In the genomic region with DNA sequence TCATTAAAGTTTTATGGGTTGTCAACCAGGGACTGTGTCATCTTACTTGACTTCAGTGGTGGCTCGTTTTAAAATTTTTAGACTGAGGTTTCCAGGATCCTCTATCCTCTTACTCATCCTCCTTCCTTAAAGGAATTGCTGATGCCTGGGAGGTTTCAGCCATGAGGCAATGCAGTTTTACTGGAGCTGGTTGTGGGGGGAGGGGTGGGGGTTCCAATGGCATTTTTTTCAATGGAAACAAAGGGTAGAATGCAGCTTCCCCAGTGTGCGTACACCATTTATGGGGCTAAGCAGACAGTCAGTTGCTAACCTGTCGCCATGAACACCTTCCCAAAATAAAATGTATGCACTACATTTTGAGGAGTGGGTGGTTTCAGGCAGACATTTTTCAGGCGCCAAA, we compare ENCODE assay signal across 23 cellular contexts.
DNase-seq lines count a peak whose midpoint lies in the region; ATAC-seq, FAIRE-seq and TF ChIP-seq lines count a peak whose summit lies in the region.
"Had no signal": no experiment of that assay in that cellular context is flagged by ENCODE, and none has a peak within 500 bp of the region (broad histone marks: within the 10 kb centered on the region; RNA-seq: fewer than 3 reads in every experiment).

No MANE protein-coding gene starts in this region.

- peak overlapping the region; percentile 77 for H2AFZ ChIP-seq in H9 (ENCODE audit: low read length)
- H2AFZ ChIP-seq in K562 (ENCODE audit: low read depth, low read length) = no peak overlapping the region

- no peak overlapping the region for H3K56ac ChIP-seq in H9 (ENCODE audit: insufficient read length, low read depth, low read length)

- WGBS in H9 (ENCODE audit: extremely low coverage, insufficient read length, low lambda C conversion rate) = no CpG with 5 or more reads among the region's 4 CpGs
- WGBS in K562 (ENCODE audit: insufficient coverage, low coverage, missing lambda C conversion rate) = 0% methylated on average over 4 of the region's 4 CpGs

- peak overlapping the region; percentile 78; the same call in 1 of the 2 replicates for H3K14ac ChIP-seq in H9 (ENCODE audit: insufficient read depth, low read length)

- H3K27ac ChIP-seq in H9 (ENCODE audit: insufficient read length, low read depth, low read length) (peak overlapping the region; percentile 44), K562 (ENCODE audit: extremely low read depth, low read depth, low read length) (no peak overlapping the region), substantia nigra (ENCODE audit: low read depth, low read length, poor library complexity, severe bottlenecking) (no peak overlapping the region)
- no peak overlapping the region for H3K27ac ChIP-seq in CD8-positive, alpha-beta memory T cell (ENCODE audit: low read depth, low read length)
- H3K27ac ChIP-seq: A549, ascending aorta, C4-2B, heart right ventricle, VCaP had no signal

- H3K27me3 Mint-ChIP-seq in H9 (ENCODE audit: low read depth) = no peaks in the 10 kb centered on the region
- peaks cover 5% of the 10 kb centered on the region for H3K27me3 Mint-ChIP-seq in activated T-helper 2 cell treated with anti-CD3 and anti-CD28 coated beads, Interferon-gamma antibody, Interleukin-2, Interleukin-4, amounts not matched to agents 10 μg/mL and 5 μg/mL and 100 μg/mL, durations not matched to agents 14 hours and 24 hours and 36 hours (ENCODE audit: low read depth)
- H3K27me3 Mint-ChIP-seq in CD8-positive, alpha-beta memory T cell = peaks cover 8 to 16% of the 10 kb centered on the region in 2 donors
- H3K27me3 Mint-ChIP-seq: progenitor cell of endocrine pancreas had no signal

- intact Hi-C loops in K562 (cut with micrococcal nuclease) = no loop called here
- intact Hi-C loops in activated T-helper 2 cell treated with anti-CD3 and anti-CD28 coated beads, Interferon-gamma antibody, Interleukin-2, Interleukin-4, amounts not matched to agents 10 μg/mL and 5 μg/mL and 100 μg/mL, durations not matched to agents 14 hours and 24 hours and 36 hours (cut with micrococcal nuclease) = no loop called here

- H4K20me1 ChIP-seq in H9 (ENCODE audit: control insufficient read depth, insufficient read depth, insufficient read length) (no peaks in the 10 kb centered on the region), K562 (replicated peaks; ENCODE audit: control insufficient read depth, insufficient read depth, low read length) (no peaks in the 10 kb centered on the region)

- DNase-seq in AG08395 (ENCODE audit: low spot score) (peak; percentile 31), H9 (peak; percentile 55), K562 (ENCODE audit: extremely low read depth in 1 of 4, low spot score in 3 of 4) (no peak), kidney glomerular epithelial cell (lab: John Stamatoyannopoulos, UW) (peak; percentile 3), substantia nigra (lab: John Stamatoyannopoulos, UW) (no peak)
- DNase-seq in activated T-helper 2 cell treated with anti-CD3 and anti-CD28 coated beads, Interferon-gamma antibody, Interleukin-2, Interleukin-4, amounts not matched to agents 10 μg/mL and 5 μg/mL and 100 μg/mL, durations not matched to agents 14 hours and 24 hours and 36 hours (ENCODE audit: low spot score) = no peak
- no peak for DNase-seq in CD8-positive, alpha-beta memory T cell
- DNase-seq: activated CD4-positive, alpha-beta memory T cell treated with anti-CD3 and anti-CD28 coated beads for 36 hours; activated naive CD4-positive, alpha-beta T cell treated with Interleukin-2 at 50 U/mL for 16 hours; heart right ventricle; HFFc6; midbrain; NCI-H1105 treated with DMSO at 0.1 percent for 48 hours; NCI-H69; nephron progenitor cell; PC-3; T-helper 2 cell had no signal

- H3K9me1 ChIP-seq in K562 (ENCODE audit: control insufficient read depth, insufficient read depth, low read length) = no peaks in the 10 kb centered on the region

- POLR2A ChIA-PET in K562 (lab: Yijun Ruan, JAX) = no interaction called here
- POLR2A ChIA-PET in CD8-positive, alpha-beta memory T cell (lab: Charles Lee) = no interaction called here

- no peak overlapping the region for H3K4me3 ChIP-seq in K562
- H3K4me3 ChIP-seq in CD8-positive, alpha-beta memory T cell (ENCODE audit: low read length) = no peak overlapping the region
- H3K4me3 ChIP-seq: A549, ascending aorta, heart right ventricle had no signal

- CTCF ChIA-PET in K562 (lab: Yijun Ruan, JAX; ENCODE audit: low intra/inter-chr PET ratio) = no interaction called here
- CTCF ChIA-PET in CD8-positive, alpha-beta memory T cell (lab: Charles Lee) = no interaction called here

- H3K9me3 ChIP-seq in H9 (ENCODE audit: control insufficient read depth, low read depth, low read length) = no peaks in the 10 kb centered on the region
- H3K9me3 ChIP-seq in K562 (replicated peaks; ENCODE audit: control insufficient read depth, insufficient read depth, low read depth, low read length) = no peaks in the 10 kb centered on the region
- H3K9me3 ChIP-seq in CD8-positive, alpha-beta memory T cell (ENCODE audit: low read length) = no peaks in the 10 kb centered on the region
- H3K9me3 ChIP-seq: A549, ascending aorta, heart right ventricle had no signal

- H3K4ac ChIP-seq in H9 (ENCODE audit: low read depth, low read length) = no peak overlapping the region; the same call in 1 of the 2 replicates

- H3K4me1 ChIP-seq in H9 (ENCODE audit: insufficient read depth, low read length) = no peaks in the 10 kb centered on the region; the same call in 1 of the 2 replicates
- no peaks in the 10 kb centered on the region for H3K4me1 ChIP-seq in K562 (replicated peaks in 1 of 2; ENCODE audit: control insufficient read depth in 2 of 2, insufficient read depth in 2 of 2, low read length in 2 of 2)
- no peaks in the 10 kb centered on the region for H3K4me1 ChIP-seq in CD8-positive, alpha-beta memory T cell (ENCODE audit: insufficient read depth, low read length)
- H3K4me1 ChIP-seq: A549, ascending aorta, heart right ventricle had no signal

- H2BK20ac ChIP-seq in H9 (ENCODE audit: low read depth, low read length, poor library complexity, severe bottlenecking) = no peak overlapping the region

- no peak overlapping the region for H2BK5ac ChIP-seq in H9 (ENCODE audit: insufficient read length, low read length)

- H4K8ac ChIP-seq in H9 (replicated peaks; ENCODE audit: insufficient read length, low read depth, low read length) = no peak overlapping the region

- H3K23ac ChIP-seq in H9 (ENCODE audit: insufficient read length, low read depth, low read length) = no peak overlapping the region

- H3K4me1 Mint-ChIP-seq in H9 = peaks cover 25 to 34% of the 10 kb centered on the region in 2 experiments
- H3K4me1 Mint-ChIP-seq in activated T-helper 2 cell treated with anti-CD3 and anti-CD28 coated beads, Interferon-gamma antibody, Interleukin-2, Interleukin-4, amounts not matched to agents 10 μg/mL and 5 μg/mL and 100 μg/mL, durations not matched to agents 14 hours and 24 hours and 36 hours (ENCODE audit: low read depth) = no peaks in the 10 kb centered on the region
- no peaks in the 10 kb centered on the region for H3K4me1 Mint-ChIP-seq in CD8-positive, alpha-beta memory T cell

- H4K5ac ChIP-seq in H9 (ENCODE audit: insufficient read length, low read depth, low read length) = peak overlapping the region; percentile 44

- H3K4me3 Mint-ChIP-seq in H9 = peak overlapping the region in 1 of 2 experiments; percentile 1; a peak in 1 of 5 replicates
- no peak overlapping the region for H3K4me3 Mint-ChIP-seq in activated T-helper 2 cell treated with anti-CD3 and anti-CD28 coated beads, Interferon-gamma antibody, Interleukin-2, Interleukin-4, amounts not matched to agents 10 μg/mL and 5 μg/mL and 100 μg/mL, durations not matched to agents 14 hours and 24 hours and 36 hours (ENCODE audit: low read depth)
- no peak overlapping the region for H3K4me3 Mint-ChIP-seq in CD8-positive, alpha-beta memory T cell
- H3K4me3 Mint-ChIP-seq: activated CD4-positive, alpha-beta memory T cell treated with anti-CD3 and anti-CD28 coated beads for 36 hours; HFFc6; nephron progenitor cell had no signal

- H3K27me3 ChIP-seq in H9 (ENCODE audit: insufficient read depth, low read length) (no peaks in the 10 kb centered on the region), K562 (ENCODE audit: control insufficient read depth in 2 of 2, insufficient read depth in 2 of 2, low read length in 2 of 2) (peaks cover 0 to 4% of the 10 kb centered on the region in 2 experiments; a peak in 2 of 5 replicates)
- no peaks in the 10 kb centered on the region for H3K27me3 ChIP-seq in CD8-positive, alpha-beta memory T cell (ENCODE audit: insufficient read depth, low read length, poor library complexity, severe bottlenecking)
- H3K27me3 ChIP-seq: ascending aorta, heart right ventricle had no signal

- H3K23me2 ChIP-seq in H9 (ENCODE audit: insufficient read length, low read depth, low read length, poor library complexity, severe bottlenecking) = no peaks in the 10 kb centered on the region

- no peak overlapping the region for H2BK120ac ChIP-seq in H9 (ENCODE audit: low read depth, low read length, poor library complexity, severe bottlenecking)

- no peak for TF ChIP-seq CTCF in H9 (conservative IDR thresholded peaks at IDR 0.05)
- TF ChIP-seq CTCF in K562 (IDR thresholded peaks at IDR 0.05 in 2 of 3, conservative IDR thresholded peaks at IDR 0.05 in 1 of 3; ENCODE audit: insufficient read depth in 2 of 3, low read depth in 1 of 3, low read length in 3 of 3) = no peak

- H3K4me2 ChIP-seq in H9 (ENCODE audit: insufficient read depth, insufficient read length, low read length) (peak overlapping the region; percentile 12), K562 (ENCODE audit: insufficient read depth, low read length) (no peak overlapping the region)
- H3K4me2 ChIP-seq: A549 had no signal

- in situ Hi-C loops in K562 (cut with MboI) = no loop called here

- peak overlapping the region; percentile 90 to 94 (median 91); a peak in 6 of 7 replicates for H3K27ac Mint-ChIP-seq in H9
- H3K27ac Mint-ChIP-seq in activated T-helper 2 cell treated with anti-CD3 and anti-CD28 coated beads, Interferon-gamma antibody, Interleukin-2, Interleukin-4, amounts not matched to agents 10 μg/mL and 5 μg/mL and 100 μg/mL, durations not matched to agents 14 hours and 24 hours and 36 hours = no peak overlapping the region
- no peak overlapping the region for H3K27ac Mint-ChIP-seq in CD8-positive, alpha-beta memory T cell
- H3K27ac Mint-ChIP-seq: activated CD4-positive, alpha-beta memory T cell treated with anti-CD3 and anti-CD28 coated beads for 36 hours; HFFc6; nephron progenitor cell; progenitor cell of endocrine pancreas had no signal

- peaks cover 0 to 5% of the 10 kb centered on the region in 2 experiments; a peak in 2 of 5 replicates for H3K9me3 Mint-ChIP-seq in H9
- H3K9me3 Mint-ChIP-seq in activated T-helper 2 cell treated with anti-CD3 and anti-CD28 coated beads, Interferon-gamma antibody, Interleukin-2, Interleukin-4, amounts not matched to agents 10 μg/mL and 5 μg/mL and 100 μg/mL, durations not matched to agents 14 hours and 24 hours and 36 hours = peaks cover 2% of the 10 kb centered on the region
- H3K9me3 Mint-ChIP-seq in CD8-positive, alpha-beta memory T cell = peaks cover 0 to 9% (median 2%) of the 10 kb centered on the region in 5 donors
- H3K9me3 Mint-ChIP-seq: HFFc6 had no signal

- BruUV-seq in K562 (replicated peaks; lab: Mats Ljungman, UMichigan) = no TSS peak

- no peak for TF ChIP-seq EP300 in K562 (IDR thresholded peaks at IDR 0.05; ENCODE audit: low read length)

- no peak overlapping the region for H2BK15ac ChIP-seq in H9 (ENCODE audit: low read depth, low read length)

- no peak for TF ChIP-seq RAD21 in K562 (CRISPR knock-in tag; conservative IDR thresholded peaks at IDR 0.05 in 1 of 2, IDR thresholded peaks at IDR 0.05 in 1 of 2)

- H3K79me2 ChIP-seq in H9 (ENCODE audit: insufficient read depth, low read length) (no peaks in the 10 kb centered on the region), K562 (ENCODE audit: control insufficient read depth, insufficient read depth, low read length) (no peaks in the 10 kb centered on the region)

- no peak overlapping the region for H4K91ac ChIP-seq in H9 (ENCODE audit: insufficient read length, low read depth, low read length)

- peak; percentile 6 for FAIRE-seq in K562 (lab: Jason Lieb, UNC)
- FAIRE-seq: A549 had no signal

- H3K9ac ChIP-seq in H9 (ENCODE audit: extremely low read depth, insufficient read length, low read length) (no peak overlapping the region), K562 (ENCODE audit: insufficient read depth in 1 of 2, low read depth in 2 of 2, low read length in 2 of 2) (no peak overlapping the region)

- H3T11ph ChIP-seq in H9 (ENCODE audit: low read length) = peak overlapping the region; percentile 95

- H3K18ac ChIP-seq in H9 (ENCODE audit: insufficient read length, low read depth, low read length) = peak overlapping the region; percentile 81

- H2AK5ac ChIP-seq in H9 (ENCODE audit: insufficient read length, low read length) = no peak overlapping the region

- ATAC-seq in K562 (no peak), HG02798 (IDR thresholded peaks at IDR 0.05; ENCODE audit: poor library complexity, unreplicated experiment) (no peak)
- ATAC-seq: A549, heart right ventricle, PC-3 had no signal

- TF ChIP-seq POLR2A in K562 (conservative IDR thresholded peaks at IDR 0.05) = no peak

- H3K36me3 ChIP-seq in K562 (ENCODE audit: control insufficient read depth, insufficient read depth, low read length) = no peaks in the 10 kb centered on the region
- H3K36me3 ChIP-seq in CD8-positive, alpha-beta memory T cell (ENCODE audit: insufficient read depth, low read length) = no peaks in the 10 kb centered on the region
- H3K36me3 ChIP-seq: ascending aorta, heart right ventricle had no signal

- no peak overlapping the region for H2BK12ac ChIP-seq in H9 (ENCODE audit: insufficient read length, low read depth, low read length)

- no peaks in the 10 kb centered on the region for H3K36me3 Mint-ChIP-seq in H9 (ENCODE audit: insufficient read depth in 1 of 3, low read depth in 3 of 3)
- no peaks in the 10 kb centered on the region for H3K36me3 Mint-ChIP-seq in activated T-helper 2 cell treated with anti-CD3 and anti-CD28 coated beads, Interferon-gamma antibody, Interleukin-2, Interleukin-4, amounts not matched to agents 10 μg/mL and 5 μg/mL and 100 μg/mL, durations not matched to agents 14 hours and 24 hours and 36 hours (ENCODE audit: low read depth)
- peaks cover 0 to 2% (median 0%) of the 10 kb centered on the region in 3 donors for H3K36me3 Mint-ChIP-seq in CD8-positive, alpha-beta memory T cell
- H3K36me3 Mint-ChIP-seq: activated CD4-positive, alpha-beta memory T cell treated with anti-CD3 and anti-CD28 coated beads for 36 hours had no signal

- no peaks in the 10 kb centered on the region for H3K79me1 ChIP-seq in H9 (ENCODE audit: insufficient read depth, low read depth, low read length, poor library complexity, severe bottlenecking)

Comparison
In these comparisons a context has a peak if more than half of its experiments do, and no peak if none do; other contexts are left out.
1. DNase-seq: peak in AG08395 (single experiment), H9 (single experiment) and kidney glomerular epithelial cell (single experiment); none in K562 (0 of 4), activated T-helper 2 cell treated with anti-CD3 and anti-CD28 coated beads, Interferon-gamma antibody, Interleukin-2, Interleukin-4, amounts not matched to agents 10 μg/mL and 5 μg/mL and 100 μg/mL, durations not matched to agents 14 hours and 24 hours and 36 hours (single experiment), CD8-positive, alpha-beta memory T cell (0 of 5) and substantia nigra (0 of 49).
2. H3K27ac Mint-ChIP-seq: peak in H9 (3 of 3); none in activated T-helper 2 cell treated with anti-CD3 and anti-CD28 coated beads, Interferon-gamma antibody, Interleukin-2, Interleukin-4, amounts not matched to agents 10 μg/mL and 5 μg/mL and 100 μg/mL, durations not matched to agents 14 hours and 24 hours and 36 hours (single experiment) and CD8-positive, alpha-beta memory T cell (0 of 8).